22 cellular contexts compared by ENCODE assay signal in genomic region chr4:48635980-48636379, GRCh38.
DNase-seq lines count a peak whose midpoint lies in the region; ATAC-seq, FAIRE-seq and TF ChIP-seq lines count a peak whose summit lies in the region.
"Had no signal": no experiment of that assay in that cellular context is flagged by ENCODE, and none has a peak within 500 bp of the region (broad histone marks: within the 10 kb centered on the region; RNA-seq: fewer than 3 reads in every experiment).

No MANE protein-coding gene starts in this region.

- H3K4me3 Mint-ChIP-seq in activated T-helper 1 cell treated with anti-CD3 and anti-CD28 coated beads, Interleukin-12 subunit alpha, Interleukin-12 subunit beta, Interleukin-2, Interleukin-4 antibody, amounts not matched to agents 30 ng/mL and 10 ng/mL and 1 ng/mL, durations not matched to agents 14 hours and 24 hours and 36 hours, result no peak overlapping the region
- H3K4me3 Mint-ChIP-seq: activated naive CD8-positive, alpha-beta T cell treated with anti-CD3 and anti-CD28 coated beads, Interleukin-2, amount 50 U/mL, for 24 hours; CD4-positive, CD25-positive, alpha-beta regulatory T cell; IgD-negative memory B cell; immature natural killer cell; neural progenitor cell; stimulated activated effector memory CD8-positive, alpha-beta T cell treated with anti-CD3 and anti-CD28 coated beads, Interleukin-12 subunit alpha, Interleukin-12 subunit beta, amount 100 ng/mL, for 72 hours had no signal

- H2AFZ ChIP-seq in MM.1S (ENCODE audit: low read length), result no peak overlapping the region
- H2AFZ ChIP-seq: neural progenitor cell had no signal

- peaks cover 5% of the 10 kb centered on the region; the same call in 1 of the 2 replicates for H3K4me1 ChIP-seq in MM.1S (ENCODE audit: low read length)

- no peaks in the 10 kb centered on the region for H3K9me2 ChIP-seq in MM.1S (replicated peaks; ENCODE audit: insufficient read depth, low read length)

- TF ChIP-seq POLR2A in GM12892 (IDR thresholded peaks at IDR 0.05; ENCODE audit: low read depth, low read length), result no peak

- FAIRE-seq in GM12892 (lab: Jason Lieb, UNC), result peak; percentile 5
- FAIRE-seq: D721Med had no signal

- H3K27me3 Mint-ChIP-seq in activated T-helper 1 cell treated with anti-CD3 and anti-CD28 coated beads, Interleukin-12 subunit alpha, Interleukin-12 subunit beta, Interleukin-2, Interleukin-4 antibody, amounts not matched to agents 30 ng/mL and 10 ng/mL and 1 ng/mL, durations not matched to agents 14 hours and 24 hours and 36 hours (ENCODE audit: insufficient read depth), result no peaks in the 10 kb centered on the region
- H3K27me3 Mint-ChIP-seq: activated naive CD8-positive, alpha-beta T cell treated with anti-CD3 and anti-CD28 coated beads, Interleukin-2, amount 50 U/mL, for 24 hours; CD4-positive, CD25-positive, alpha-beta regulatory T cell; IgD-negative memory B cell had no signal

- H3K9me3 ChIP-seq in MM.1S (replicated peaks; ENCODE audit: insufficient read depth, low read length), result no peaks in the 10 kb centered on the region
- H3K9me3 ChIP-seq: Peyer's patch, upper lobe of right lung had no signal

- peaks cover 22% of the 10 kb centered on the region for H3K79me2 ChIP-seq in MM.1S (ENCODE audit: low read length)

- H3K27me3 ChIP-seq in MM.1S (replicated peaks; ENCODE audit: insufficient read depth, low read length), result no peaks in the 10 kb centered on the region
- H3K27me3 ChIP-seq: neural progenitor cell, Peyer's patch, upper lobe of right lung had no signal

- intact Hi-C loops in activated T-helper 1 cell treated with anti-CD3 and anti-CD28 coated beads, Interleukin-12 subunit alpha, Interleukin-12 subunit beta, Interleukin-2, Interleukin-4 antibody, amounts not matched to agents 30 ng/mL and 10 ng/mL and 1 ng/mL, durations not matched to agents 14 hours and 24 hours and 36 hours (cut with micrococcal nuclease), result no loop called here

- H3K4me2 ChIP-seq in MM.1S (ENCODE audit: low read depth, low read length), result no peak overlapping the region
- H3K4me2 ChIP-seq: neural progenitor cell had no signal

- ATAC-seq in GM19467 (IDR thresholded peaks at IDR 0.05; ENCODE audit: unreplicated experiment), result no peak
- ATAC-seq: left lobe of liver, sciatic nerve, upper lobe of right lung had no signal

- H3K27ac ChIP-seq in VCaP, result peak overlapping the region; percentile 12; the same call in 1 of the 2 replicates
- H3K27ac ChIP-seq in substantia nigra (ENCODE audit: low read depth, low read length, poor library complexity, severe bottlenecking), result peak overlapping the region; percentile 98
- no peak overlapping the region for H3K27ac ChIP-seq in MM.1S (ENCODE audit: low read length)
- H3K27ac ChIP-seq: neural progenitor cell, Peyer's patch, upper lobe of right lung had no signal

- H3K36me3 Mint-ChIP-seq in activated T-helper 1 cell treated with anti-CD3 and anti-CD28 coated beads, Interleukin-12 subunit alpha, Interleukin-12 subunit beta, Interleukin-2, Interleukin-4 antibody, amounts not matched to agents 30 ng/mL and 10 ng/mL and 1 ng/mL, durations not matched to agents 14 hours and 24 hours and 36 hours (ENCODE audit: low read depth), result peaks cover 5% of the 10 kb centered on the region
- H3K36me3 Mint-ChIP-seq: immature natural killer cell; stimulated activated effector memory CD8-positive, alpha-beta T cell treated with anti-CD3 and anti-CD28 coated beads, Interleukin-12 subunit alpha, Interleukin-12 subunit beta, amount 100 ng/mL, for 72 hours had no signal

- H3K27ac Mint-ChIP-seq in activated T-helper 1 cell treated with anti-CD3 and anti-CD28 coated beads, Interleukin-12 subunit alpha, Interleukin-12 subunit beta, Interleukin-2, Interleukin-4 antibody, amounts not matched to agents 30 ng/mL and 10 ng/mL and 1 ng/mL, durations not matched to agents 14 hours and 24 hours and 36 hours, result no peak overlapping the region
- H3K27ac Mint-ChIP-seq: activated naive CD8-positive, alpha-beta T cell treated with anti-CD3 and anti-CD28 coated beads, Interleukin-2, amount 50 U/mL, for 24 hours; CD4-positive, CD25-positive, alpha-beta regulatory T cell; IgD-negative memory B cell; immature natural killer cell; neural progenitor cell; stimulated activated effector memory CD8-positive, alpha-beta T cell treated with anti-CD3 and anti-CD28 coated beads, Interleukin-12 subunit alpha, Interleukin-12 subunit beta, amount 100 ng/mL, for 72 hours had no signal

- no peak for TF ChIP-seq CTCF in VCaP (conservative IDR thresholded peaks at IDR 0.05)
- no peak for TF ChIP-seq CTCF in MM.1S (IDR thresholded peaks at IDR 0.05; ENCODE audit: low read length)

- H3F3A ChIP-seq in MM.1S (ENCODE audit: insufficient read depth, low read length), result 0 out of 2 replicates have a peak, but pooled peaks cover 1% of the 10 kb centered on the region

- H3K4me3 ChIP-seq in MM.1S (ENCODE audit: low read length), result no peak overlapping the region
- H3K4me3 ChIP-seq: neural progenitor cell, Peyer's patch, upper lobe of right lung had no signal

- H3K36me3 ChIP-seq in MM.1S (replicated peaks; ENCODE audit: insufficient read depth, low read length), result no peaks in the 10 kb centered on the region; the same call in 1 of the 2 replicates
- H3K36me3 ChIP-seq: neural progenitor cell, Peyer's patch, upper lobe of right lung had no signal

- no peak overlapping the region for H3K9ac ChIP-seq in MM.1S (ENCODE audit: low read length)
- H3K9ac ChIP-seq: neural progenitor cell had no signal

- H3K4me1 Mint-ChIP-seq in activated T-helper 1 cell treated with anti-CD3 and anti-CD28 coated beads, Interleukin-12 subunit alpha, Interleukin-12 subunit beta, Interleukin-2, Interleukin-4 antibody, amounts not matched to agents 30 ng/mL and 10 ng/mL and 1 ng/mL, durations not matched to agents 14 hours and 24 hours and 36 hours (ENCODE audit: low read depth), result no peaks in the 10 kb centered on the region
- H3K4me1 Mint-ChIP-seq: neural progenitor cell had no signal

- no peaks in the 10 kb centered on the region for H4K20me1 ChIP-seq in MM.1S (ENCODE audit: insufficient read depth, low read length)

- H3K9me3 Mint-ChIP-seq in activated T-helper 1 cell treated with anti-CD3 and anti-CD28 coated beads, Interleukin-12 subunit alpha, Interleukin-12 subunit beta, Interleukin-2, Interleukin-4 antibody, amounts not matched to agents 30 ng/mL and 10 ng/mL and 1 ng/mL, durations not matched to agents 14 hours and 24 hours and 36 hours, result no peaks in the 10 kb centered on the region
- H3K9me3 Mint-ChIP-seq: activated naive CD8-positive, alpha-beta T cell treated with anti-CD3 and anti-CD28 coated beads, Interleukin-2, amount 50 U/mL, for 24 hours; CD4-positive, CD25-positive, alpha-beta regulatory T cell; IgD-negative memory B cell; immature natural killer cell; neural progenitor cell; stimulated activated effector memory CD8-positive, alpha-beta T cell treated with anti-CD3 and anti-CD28 coated beads, Interleukin-12 subunit alpha, Interleukin-12 subunit beta, amount 100 ng/mL, for 72 hours had no signal

- DNase-seq in GM12892 (ENCODE audit: insufficient read length) (no peak), globus pallidus (ENCODE audit: low spot score) (peak; percentile 83), substantia nigra (lab: John Stamatoyannopoulos, UW) (no peak), MM.1S (no peak)
- DNase-seq in activated T-helper 1 cell treated with anti-CD3 and anti-CD28 coated beads, Interleukin-12 subunit alpha, Interleukin-12 subunit beta, Interleukin-2, Interleukin-4 antibody, amounts not matched to agents 30 ng/mL and 10 ng/mL and 1 ng/mL, durations not matched to agents 14 hours and 24 hours and 36 hours (ENCODE audit: low spot score), result no peak
- DNase-seq: activated naive CD4-positive, alpha-beta T cell; activated naive CD8-positive, alpha-beta T cell treated with anti-CD3 and anti-CD28 coated beads, Interleukin-2, amount 50 U/mL, for 24 hours; central memory CD4-positive, alpha-beta T cell; immature natural killer cell; NCI-H1694; Peyer's patch; SHP77 treated with DMSO at 0.1 percent for 48 hours; upper lobe of right lung had no signal
